In genomic region chr1:17207966-17208418, GRCh38 we compare ENCODE assay signal across 9 cellular contexts. TPM values are rescaled to one million over a fixed set of nuclear protein-coding genes. Genes with fewer than 3 reads are reported as not detected.
DNase-seq lines count a peak whose midpoint lies in the region; TF ChIP-seq lines count a peak whose summit lies in the region.
"Had no signal": no experiment of that assay in that cellular context is flagged by ENCODE, and none has a peak within 500 bp of the region (broad histone marks: within the 10 kb centered on the region; RNA-seq: fewer than 3 reads in every experiment).

No MANE protein-coding gene starts in this region.

- no peak overlapping the region for H3K4me3 Mint-ChIP-seq in type B pancreatic cell

- no peaks in the 10 kb centered on the region for H3K9me3 Mint-ChIP-seq in type B pancreatic cell
- H3K9me3 Mint-ChIP-seq: CD4-positive, alpha-beta memory T cell had no signal

- TF ChIP-seq CTCF in type B pancreatic cell (conservative IDR thresholded peaks at IDR 0.05): no peak

- peaks cover 4% of the 10 kb centered on the region for H3K27me3 Mint-ChIP-seq in type B pancreatic cell

- no peaks in the 10 kb centered on the region for H3K36me3 Mint-ChIP-seq in type B pancreatic cell
- H3K36me3 Mint-ChIP-seq: CD4-positive, alpha-beta memory T cell had no signal

- peak overlapping the region; percentile 51 for H3K27ac Mint-ChIP-seq in type B pancreatic cell

- DNase-seq in activated T-cell treated with anti-CD3 and anti-CD28 coated beads for 1 hour (ENCODE audit: low read depth) (peak; percentile 7), M059J (ENCODE audit: low read depth) (peak; percentile 98), iris pigment epithelial cell (ENCODE audit: low read depth) (peak; percentile 67), type B pancreatic cell (ENCODE audit: extremely low spot score, unreplicated experiment) (no peak), NCI-H1092 treated with DMSO at 0.1 percent for 48 hours (lab: John Stamatoyannopoulos, UW) (no peak), UCSD-AML1 (lab: John Stamatoyannopoulos, UW; ENCODE audit: unreplicated experiment) (no peak)
- no peak for DNase-seq in activated T-cell treated with anti-CD3 and anti-CD28 coated beads, Interleukin-2, amount 50 U/mL, for 1 hour
- DNase-seq in activated CD8-positive, alpha-beta memory T cell treated with anti-CD3 and anti-CD28 coated beads, Interleukin-2, amount 50 U/mL, for 48 hours: peak; percentile 72

- H3K4me1 Mint-ChIP-seq in type B pancreatic cell (ENCODE audit: unreplicated experiment): peaks cover 48% of the 10 kb centered on the region

RNA-seq across cellular contexts. Expression of gene PADI1, which starts 3.1 kb away (rescaled TPM):
- 1.1 and 1.7 TPM in 2 replicates for total RNA-seq in M059J (2014; rRNA removed; shearing (Covaris generic))
- 21.2 and 35.5 TPM in 2 replicates for total RNA-seq in type B pancreatic cell (ENCODE audit: low replicate concordance)
- total RNA-seq: CD4-positive, alpha-beta memory T cell had no signal

RNA-seq across cellular contexts. Expression of gene PADI3, which starts 40.9 kb away (rescaled TPM):
- total RNA-seq in M059J (2014; rRNA removed; shearing (Covaris generic)): 2.1 and 5.3 TPM in 2 replicates
- total RNA-seq in type B pancreatic cell (ENCODE audit: low replicate concordance): not detected in 2 replicates
- total RNA-seq: CD4-positive, alpha-beta memory T cell had no signal

Comparison
In these comparisons a context has a peak if more than half of its experiments do, and no peak if none do; other contexts are left out.
1. DNase-seq: peak in activated T-cell treated with anti-CD3 and anti-CD28 coated beads for 1 hour (single experiment), M059J (single experiment), activated CD8-positive, alpha-beta memory T cell treated with anti-CD3 and anti-CD28 coated beads, Interleukin-2, amount 50 U/mL, for 48 hours (single experiment) and iris pigment epithelial cell (single experiment); none in activated T-cell treated with anti-CD3 and anti-CD28 coated beads, Interleukin-2, amount 50 U/mL, for 1 hour (single experiment), type B pancreatic cell (single experiment), NCI-H1092 treated with DMSO at 0.1 percent for 48 hours (single experiment) and UCSD-AML1 (single experiment).